In genomic region chr4:8198906-8199593, GRCh38 we compare ENCODE assay signal across 8 cellular contexts. TPM values are rescaled to one million over a fixed set of nuclear protein-coding genes. Genes with fewer than 3 reads are reported as not detected.
DNase-seq lines count a peak whose midpoint lies in the region; ATAC-seq and TF ChIP-seq lines count a peak whose summit lies in the region.

Gene SH3TC1, plus strand, starts transcription at chr4:8199290. Its CDS starts 5,905 bp downstream, at chr4:8205195.

- in situ Hi-C loops in Caki2 (cut with HindIII; ENCODE audit: low pct_unique_long_range_greater_than_20kb, low sequenced_read_pairs) = no loop called here

- intact Hi-C loops in left ventricle myocardium superior (cut with micrococcal nuclease) = no loop called here

- ATAC-seq in left ventricle myocardium superior = peak; percentile 92

- no peak for TF ChIP-seq CTCF in GM20000 (IDR thresholded peaks at IDR 0.05; ENCODE audit: extremely low read depth, missing control alignments)

- DNase-seq in Caki2 (ENCODE audit: low read depth) = peak; percentile 89
- peak; percentile 91 for DNase-seq in GM20000 (ENCODE audit: low spot score)
- peak; percentile 96 for DNase-seq in HPDE6-E6E7 (ENCODE audit: extremely low spot score)
- DNase-seq in SW 1271 (lab: John Stamatoyannopoulos, UW) = peak; percentile 50 to 73
- peak in 50 of 56 donors; percentile 15 to 83 (median 55) for DNase-seq in amygdala (lab: John Stamatoyannopoulos, UW)
- DNase-seq in left ventricle myocardium superior = peak; percentile 92
- DNase-seq in retina = peak; percentile 89
- DNase-seq in DMS114 treated with DMSO at 0.1 percent for 48 hours (lab: John Stamatoyannopoulos, UW; ENCODE audit: unreplicated experiment) = no peak

RNA-seq across cellular contexts. Expression of gene SH3TC1, which starts in this region (rescaled TPM):
- total RNA-seq in Caki2 (2014; rRNA removed; shearing (Covaris generic); ENCODE audit: low replicate concordance) = 8.0 and 16.3 TPM in 2 replicates
- 8.7 TPM for total RNA-seq in left ventricle myocardium superior
